15 cellular contexts compared by ENCODE assay signal in the genomic region with DNA sequence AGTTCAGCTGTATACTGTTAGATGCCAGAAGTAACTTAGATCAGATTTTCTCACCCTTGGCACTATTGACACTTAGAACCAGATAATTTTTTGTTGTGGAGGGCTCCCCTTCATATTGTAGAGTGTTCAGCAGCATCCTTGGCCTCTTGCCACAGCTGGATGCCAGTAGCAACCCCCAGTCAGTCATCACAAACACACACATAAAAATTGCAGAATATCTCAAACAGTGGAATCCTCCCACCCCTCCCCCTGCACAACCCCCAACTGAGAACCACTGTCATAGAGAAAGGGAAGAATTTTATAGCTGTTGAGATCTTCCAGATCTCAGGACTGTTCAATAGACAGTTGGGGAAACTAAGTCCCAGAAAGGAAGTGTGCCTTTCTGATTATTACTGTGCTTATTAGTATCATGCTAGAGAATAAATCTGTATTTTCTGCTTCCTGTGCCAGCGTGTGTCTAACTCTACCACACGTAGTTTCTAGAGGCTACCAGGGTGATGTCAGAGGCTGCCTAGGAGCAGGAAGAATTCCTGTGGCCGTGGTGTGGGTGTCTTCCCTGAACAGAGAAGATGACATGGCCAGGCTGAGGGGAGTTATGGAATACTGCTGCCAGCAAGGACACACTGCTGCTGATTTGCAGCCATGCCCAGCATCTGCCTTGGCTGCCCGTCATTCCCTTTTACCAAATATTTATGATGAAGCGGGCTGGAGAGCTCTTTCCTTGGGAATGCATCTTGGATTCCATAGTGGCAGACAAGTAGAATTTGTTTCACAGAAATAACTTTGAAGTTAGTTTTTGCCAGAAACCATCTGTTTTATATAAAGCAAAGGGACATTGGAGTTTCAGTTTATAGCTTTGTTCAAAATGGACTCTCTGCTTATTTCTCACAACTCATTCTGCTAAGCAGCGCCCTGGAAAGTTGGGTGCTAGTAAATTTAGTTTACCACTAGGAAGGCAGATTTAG.
A peak's percentile ranks its signal among the peaks of the same experiment; 100 is the strongest.
DNase-seq lines count a peak whose midpoint lies in the region; ATAC-seq and TF ChIP-seq lines count a peak whose summit lies in the region.
"Had no signal": no experiment of that assay in that cellular context is flagged by ENCODE, and none has a peak within 500 bp of the region (broad histone marks: within the 10 kb centered on the region; RNA-seq: fewer than 3 reads in every experiment).

No MANE protein-coding gene starts in this region.

- H3K27me3 Mint-ChIP-seq in chondrocyte (ENCODE audit: low read depth), result no peaks in the 10 kb centered on the region
- H3K27me3 Mint-ChIP-seq: activated CD8-positive, alpha-beta memory T cell treated with anti-CD3 and anti-CD28 coated beads, Interleukin-2, amount 10 ng/mL, durations not matched to agents 7 days and 5 days had no signal

- peak; percentile 87 for DNase-seq in AG04449 (ENCODE audit: low read depth, low spot score)
- DNase-seq in HS-5 (ENCODE audit: low read depth), result peak; percentile 55
- DNase-seq in chondrocyte (ENCODE audit: low spot score), result no peak
- peak; percentile 93 for DNase-seq in myocyte (ENCODE audit: low read depth)
- no peak for DNase-seq in tibial artery
- no peak for DNase-seq in KG1 (lab: John Stamatoyannopoulos, UW)
- no peak for DNase-seq in NCI-H345 treated with DMSO at 0.1 percent for 48 hours (lab: John Stamatoyannopoulos, UW; ENCODE audit: unreplicated experiment)
- DNase-seq: activated CD8-positive, alpha-beta memory T cell treated with anti-CD3 and anti-CD28 coated beads, Interleukin-2, amount 10 ng/mL, durations not matched to agents 7 days and 5 days; NCI-H2171; occipital lobe; stimulated activated CD4-positive, alpha-beta T cell treated with anti-CD3 and anti-CD28 coated beads, Interleukin-4, amount 100 ng/mL, for 1 hour had no signal

- no peaks in the 10 kb centered on the region for H3K9me3 Mint-ChIP-seq in chondrocyte (ENCODE audit: low read depth)
- H3K9me3 Mint-ChIP-seq: T-helper 2 cell treated with Interferon-gamma antibody and Interleukin-4, amounts not matched to agents 5 μg/mL and 100 μg/mL, for 36 hours had no signal

- H3K36me3 Mint-ChIP-seq in chondrocyte (ENCODE audit: low read depth), result no peaks in the 10 kb centered on the region
- H3K36me3 Mint-ChIP-seq: activated CD8-positive, alpha-beta memory T cell treated with anti-CD3 and anti-CD28 coated beads, Interleukin-2, amount 10 ng/mL, durations not matched to agents 7 days and 5 days had no signal

- intact Hi-C loops in tibial artery (cut with DNase I; ENCODE audit: low total_unique reads), result no loop called here

- H3K4me3 ChIP-seq in AG04449 (ENCODE audit: low read depth, low read length) (peak overlapping the region; percentile 32), tibial artery (no peak overlapping the region)
- H3K4me3 ChIP-seq: BLaER1 had no signal

- CTCF ChIA-PET in AG04449 (lab: Yijun Ruan, JAX), result interaction anchor here (0.9 to 1.5 kb wide), 2 partner anchors 11 to 14 kb away, joined by 3 to 4 read pairs; no protein-coding TSS in a partner anchor

- POLR2A ChIA-PET in AG04449 (lab: Yijun Ruan, JAX), result no interaction called here

- H3K4me1 ChIP-seq in tibial artery, result no peaks in the 10 kb centered on the region
- H3K4me1 ChIP-seq: BLaER1 had no signal

- H3K9me3 ChIP-seq in tibial artery, result no peaks in the 10 kb centered on the region
- H3K9me3 ChIP-seq: BLaER1 had no signal

- H3K27ac ChIP-seq in tibial artery, result no peak overlapping the region
- H3K27ac ChIP-seq: BLaER1 had no signal

- peak overlapping the region; percentile 43 for H3K4me3 Mint-ChIP-seq in chondrocyte (ENCODE audit: unreplicated experiment)
- H3K4me3 Mint-ChIP-seq: activated CD8-positive, alpha-beta memory T cell treated with anti-CD3 and anti-CD28 coated beads, Interleukin-2, amount 10 ng/mL, durations not matched to agents 7 days and 5 days; T-helper 2 cell treated with Interferon-gamma antibody and Interleukin-4, amounts not matched to agents 5 μg/mL and 100 μg/mL, for 36 hours had no signal

- H3K27ac Mint-ChIP-seq in chondrocyte (ENCODE audit: unreplicated experiment), result peak overlapping the region; percentile 96
- H3K27ac Mint-ChIP-seq: activated CD8-positive, alpha-beta memory T cell treated with anti-CD3 and anti-CD28 coated beads, Interleukin-2, amount 10 ng/mL, durations not matched to agents 7 days and 5 days; T-helper 2 cell treated with Interferon-gamma antibody and Interleukin-4, amounts not matched to agents 5 μg/mL and 100 μg/mL, for 36 hours had no signal

- ATAC-seq in HG03469 (IDR thresholded peaks at IDR 0.05; ENCODE audit: unreplicated experiment), result no peak
- ATAC-seq: activated CD8-positive, alpha-beta memory T cell treated with anti-CD3 and anti-CD28 coated beads, Interleukin-2, amount 10 ng/mL, durations not matched to agents 7 days and 5 days; HCT116 had no signal

- TF ChIP-seq CTCF in AG04449 (IDR thresholded peaks at IDR 0.05; ENCODE audit: insufficient read depth, low read length, missing control alignments) (no peak), chondrocyte (IDR thresholded peaks at IDR 0.05) (no peak), tibial artery (IDR thresholded peaks at IDR 0.05) (no peak)

- no peaks in the 10 kb centered on the region for H3K36me3 ChIP-seq in tibial artery

- H3K27me3 ChIP-seq in tibial artery, result no peaks in the 10 kb centered on the region
- H3K27me3 ChIP-seq: BLaER1 had no signal

- H3K4me1 Mint-ChIP-seq in chondrocyte (ENCODE audit: low read depth), result peaks cover 32% of the 10 kb centered on the region
- H3K4me1 Mint-ChIP-seq: activated CD8-positive, alpha-beta memory T cell treated with anti-CD3 and anti-CD28 coated beads, Interleukin-2, amount 10 ng/mL, durations not matched to agents 7 days and 5 days had no signal

Comparison
In these comparisons a context has a peak if more than half of its experiments do, and no peak if none do; other contexts are left out.
1. DNase-seq: peak in AG04449 (single experiment), HS-5 (single experiment) and myocyte (single experiment); none in chondrocyte (single experiment), tibial artery (0 of 2), KG1 (single experiment) and NCI-H345 treated with DMSO at 0.1 percent for 48 hours (single experiment).